In genomic region chr9:130694205-130694604, GRCh38 we compare ENCODE assay signal across 8 cellular contexts. TPM values are rescaled to one million over a fixed set of nuclear protein-coding genes. Genes with fewer than 3 reads are reported as not detected.
DNase-seq lines count a peak whose midpoint lies in the region; ATAC-seq, FAIRE-seq and TF ChIP-seq lines count a peak whose summit lies in the region.

No MANE protein-coding gene starts in this region.

- H4K20me1 ChIP-seq in BLaER1: peaks cover 49% of the 10 kb centered on the region
- H4K20me1 ChIP-seq in KMS-11 (ENCODE audit: insufficient read depth): no peaks in the 10 kb centered on the region

- H3K4me3 ChIP-seq in BLaER1 (peak overlapping the region; percentile 93), KMS-11 (IDR thresholded peaks at IDR 0.05; ENCODE audit: insufficient read depth, low read depth, low read length) (no peak overlapping the region), bronchial epithelial cell (ENCODE audit: low read depth, low read length) (peak overlapping the region; percentile 94)

- H3K36me3 ChIP-seq in BLaER1 (peaks cover 44% of the 10 kb centered on the region), KMS-11 (ENCODE audit: insufficient read depth) (peaks cover 7% of the 10 kb centered on the region; the same call in 1 of the 2 replicates), bronchial epithelial cell (ENCODE audit: control insufficient read depth, insufficient read depth, low read length) (peaks cover 10% of the 10 kb centered on the region)

- H3K27ac ChIP-seq in BLaER1 (peak overlapping the region; percentile 93), KMS-11 (peak overlapping the region; percentile 42)

- peak overlapping the region; percentile 100; the same call in 1 of the 2 replicates for H2AFZ ChIP-seq in KMS-11 (ENCODE audit: low read depth)

- peaks cover 0 to 6% (median 0%) of the 10 kb centered on the region in 7 donors for H3K9me3 Mint-ChIP-seq in naive B cell

- peak overlapping the region; percentile 90 to 98 (median 97) for H3K4me3 Mint-ChIP-seq in naive B cell

- peaks cover 6% of the 10 kb centered on the region; the same call in 1 of the 2 replicates for H3K9me3 ChIP-seq in BLaER1

- H3K36me3 Mint-ChIP-seq in naive B cell: peaks cover 11 to 19% of the 10 kb centered on the region in 2 donors

- H3K4me1 ChIP-seq in BLaER1: peaks cover 29% of the 10 kb centered on the region
- peaks cover 44% of the 10 kb centered on the region for H3K4me1 ChIP-seq in KMS-11 (ENCODE audit: low read depth, poor library complexity, severe bottlenecking)

- ATAC-seq in naive B cell (ENCODE audit: low read depth in 2 of 2) (no peak), GM19023 (IDR thresholded peaks at IDR 0.05; ENCODE audit: unreplicated experiment) (no peak)

- H3K27ac Mint-ChIP-seq in naive B cell: peak overlapping the region in 5 of 6 donors; percentile 33 to 93 (median 92)

- peaks cover 0 to 18% (median 0%) of the 10 kb centered on the region in 3 donors for H3K27me3 Mint-ChIP-seq in naive B cell

- peaks cover 45% of the 10 kb centered on the region for H3K79me2 ChIP-seq in KMS-11 (ENCODE audit: insufficient read depth, low read depth)

- H3K4me1 Mint-ChIP-seq in naive B cell: peaks cover 34 to 47% (median 46%) of the 10 kb centered on the region in 3 donors

- DNase-seq in bronchial epithelial cell (ENCODE audit: low read depth) (no peak), naive B cell (no peak), C1 segment of cervical spinal cord (lab: John Stamatoyannopoulos, UW) (no peak), NOMO-1 treated with dmso at 0.1 percent for 144 hours (lab: John Stamatoyannopoulos, UW; ENCODE audit: unreplicated experiment) (no peak)
- DNase-seq in central memory CD4-positive, alpha-beta T cell: no peak

- TF ChIP-seq CTCF in KMS-11 (conservative IDR thresholded peaks at IDR 0.05; ENCODE audit: low read depth, low read length) (no peak), bronchial epithelial cell (IDR thresholded peaks at IDR 0.05; ENCODE audit: insufficient read depth, low read length, severe bottlenecking) (no peak)

- H3K27me3 ChIP-seq in BLaER1: no peaks in the 10 kb centered on the region
- no peaks in the 10 kb centered on the region for H3K27me3 ChIP-seq in KMS-11 (ENCODE audit: insufficient read depth, low read depth)
- H3K27me3 ChIP-seq in bronchial epithelial cell (ENCODE audit: control insufficient read depth, insufficient read depth, low read length): no peaks in the 10 kb centered on the region

- no peak for FAIRE-seq in bronchial epithelial cell (lab: Jason Lieb, UNC)

- H3K4me2 ChIP-seq in BLaER1: peak overlapping the region; percentile 90
- peak overlapping the region; percentile 84 for H3K4me2 ChIP-seq in KMS-11

- H3K9ac ChIP-seq in BLaER1: peak overlapping the region; percentile 97
- H3K9ac ChIP-seq in KMS-11: peak overlapping the region; percentile 82

RNA-seq across cellular contexts. Expression of gene EXOSC2, which starts 0.6 kb away (rescaled TPM):
- 20.0 and 38.7 TPM in 2 replicates for total RNA-seq in bronchial epithelial cell
- polyA plus RNA-seq in naive B cell (ENCODE audit: low read depth in 6 of 6): 10 to 100 TPM; 24.1 to 41.1 (median 26.9) TPM

RNA-seq across cellular contexts. Expression of gene PRDM12, which starts 29.8 kb away (rescaled TPM):
- not detected in 2 replicates for total RNA-seq in bronchial epithelial cell
- not detected for polyA plus RNA-seq in naive B cell (ENCODE audit: low read depth in 6 of 6)
